Comparison of ENCODE assay signal across 8 cellular contexts in the genomic region with DNA sequence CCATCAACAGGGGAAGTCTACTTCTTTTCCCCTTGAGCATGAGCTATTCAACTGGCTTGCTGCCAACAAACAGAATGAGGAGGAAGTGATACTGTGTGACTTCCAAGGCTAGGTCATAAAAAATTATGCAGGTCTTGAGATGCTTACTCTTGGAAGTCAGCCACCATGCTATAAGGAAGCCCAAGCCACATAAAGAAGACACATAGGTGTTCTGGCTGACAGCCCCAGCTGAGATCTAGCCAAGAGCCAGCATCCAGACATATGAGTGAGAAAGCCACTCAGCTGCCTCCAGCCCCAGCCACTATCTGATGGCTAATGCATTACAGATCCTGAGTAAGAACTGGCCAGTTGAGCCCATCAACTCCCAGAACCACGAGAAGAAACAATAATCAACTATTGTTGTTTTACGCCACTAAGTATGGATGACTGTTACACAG. TPM values are rescaled to one million over a fixed set of nuclear protein-coding genes. Genes with fewer than 3 reads are reported as not detected.
DNase-seq lines count a peak whose midpoint lies in the region; ATAC-seq and TF ChIP-seq lines count a peak whose summit lies in the region.

No MANE protein-coding gene starts in this region.

- TF ChIP-seq CTCF in OCI-LY7 (conservative IDR thresholded peaks at IDR 0.05; ENCODE audit: low read length), result no peak

- CTCF ChIA-PET in OCI-LY7 (lab: Charles Lee; ENCODE audit: unreplicated experiment), result no interaction called here

- H3K9me2 ChIP-seq in OCI-LY7 (ENCODE audit: insufficient read depth, low read length), result no peaks in the 10 kb centered on the region

- no peak overlapping the region for H3K27ac ChIP-seq in OCI-LY7 (ENCODE audit: low read depth, low read length, poor library complexity, severe bottlenecking)

- no peak overlapping the region for H3K4me3 ChIP-seq in OCI-LY7 (ENCODE audit: low read depth, low read length, poor library complexity, severe bottlenecking)

- H3K4me2 ChIP-seq in OCI-LY7 (ENCODE audit: low read length), result no peak overlapping the region

- peaks cover 13% of the 10 kb centered on the region for H3K4me1 ChIP-seq in OCI-LY7 (ENCODE audit: insufficient read depth, low read length, poor library complexity, severe bottlenecking)

- no peak overlapping the region for H2AFZ ChIP-seq in OCI-LY7 (ENCODE audit: low read length)

- peak; percentile 70 for ATAC-seq in HG02885 (IDR thresholded peaks at IDR 0.05; ENCODE audit: poor library complexity, unreplicated experiment)
- no peak for ATAC-seq in HG03442 (IDR thresholded peaks at IDR 0.05; ENCODE audit: unreplicated experiment)
- ATAC-seq in GM19351 (IDR thresholded peaks at IDR 0.05; ENCODE audit: unreplicated experiment), result no peak

- intact Hi-C loops in OCI-LY7 (cut with micrococcal nuclease; ENCODE audit: unreplicated experiment), result no loop called here

- no TSS peak for BruUV-seq in OCI-LY7 (replicated peaks; lab: Mats Ljungman, UMichigan)

- no peaks in the 10 kb centered on the region for H3K79me2 ChIP-seq in OCI-LY7 (ENCODE audit: insufficient read depth, low read depth, low read length)

- H3K9me3 ChIP-seq in OCI-LY7 (ENCODE audit: low read length), result no peaks in the 10 kb centered on the region

- DNase-seq in GF-D8 (lab: John Stamatoyannopoulos, UW) (peak; percentile 81), OCI-LY7 (ENCODE audit: low spot score) (peak; percentile 75), iris pigment epithelial cell (ENCODE audit: low read depth) (peak; percentile 66), iPS-NIHi7 (ENCODE audit: extremely low spot score) (no peak), cortex of kidney (lab: John Stamatoyannopoulos, UW) (no peak)

- peaks cover 7% of the 10 kb centered on the region for H3K36me3 ChIP-seq in OCI-LY7 (ENCODE audit: insufficient read depth, low read length)

- no peaks in the 10 kb centered on the region for H4K20me1 ChIP-seq in OCI-LY7 (ENCODE audit: insufficient read depth, low read length)

- POLR2A ChIA-PET in OCI-LY7 (lab: Charles Lee), result interaction anchor here (0.5 kb wide), 2 partner anchors 74 to 350 kb away, joined by 3 to 4 read pairs; a partner anchor contains a TSS

RNA-seq across cellular contexts. Expression of a gene that starts 31.0 kb away (rescaled TPM):
- 30.2 and 50.6 TPM in 2 replicates for total RNA-seq in OCI-LY7 (2014; rRNA removed; shearing (Covaris generic))
- total RNA-seq in OCI-LY7 (2022), result 81.5 and 84.2 TPM in 2 replicates

Comparison
In these comparisons a context has a peak if more than half of its experiments do, and no peak if none do; other contexts are left out.
1. DNase-seq: peak in GF-D8 (single experiment), OCI-LY7 (single experiment) and iris pigment epithelial cell (single experiment); none in iPS-NIHi7 (single experiment) and cortex of kidney (single experiment).